15 cellular contexts compared by ENCODE assay signal in genomic region chr2:165675551-165675968, GRCh38.
A peak's percentile ranks its signal among the peaks of the same experiment; 100 is the strongest.
DNase-seq lines count a peak whose midpoint lies in the region; ATAC-seq and TF ChIP-seq lines count a peak whose summit lies in the region.
"Had no signal": no experiment of that assay in that cellular context is flagged by ENCODE, and none has a peak within 500 bp of the region (broad histone marks: within the 10 kb centered on the region; RNA-seq: fewer than 3 reads in every experiment).

No MANE protein-coding gene starts in this region.

- in situ Hi-C loops in SK-MEL-5 (cut with HindIII; ENCODE audit: low pct_unique_long_range_greater_than_20kb, low sequenced_read_pairs) = no loop called here

- H3K27ac Mint-ChIP-seq in activated T-cell treated with anti-CD3 and anti-CD28 coated beads, Interleukin-2, amount 50 U/mL, for 24 hours = no peak overlapping the region
- H3K27ac Mint-ChIP-seq: activated naive CD8-positive, alpha-beta T cell treated with anti-CD3 and anti-CD28 coated beads, Interleukin-2, amount 10 ng/mL, durations not matched to agents 7 days and 5 days had no signal

- no peaks in the 10 kb centered on the region for H3K36me3 Mint-ChIP-seq in activated T-cell treated with anti-CD3 and anti-CD28 coated beads, Interleukin-2, amount 50 U/mL, for 24 hours (ENCODE audit: low read depth)
- H3K36me3 Mint-ChIP-seq: activated naive CD8-positive, alpha-beta T cell treated with anti-CD3 and anti-CD28 coated beads, Interleukin-2, amount 10 ng/mL, durations not matched to agents 7 days and 5 days had no signal

- H3K27me3 Mint-ChIP-seq in activated T-cell treated with anti-CD3 and anti-CD28 coated beads, Interleukin-2, amount 50 U/mL, for 24 hours = peaks cover 4% of the 10 kb centered on the region

- no peaks in the 10 kb centered on the region for H3K4me1 Mint-ChIP-seq in activated T-cell treated with anti-CD3 and anti-CD28 coated beads, Interleukin-2, amount 50 U/mL, for 24 hours (ENCODE audit: low read depth)
- H3K4me1 Mint-ChIP-seq: activated naive CD8-positive, alpha-beta T cell treated with anti-CD3 and anti-CD28 coated beads, Interleukin-2, amount 10 ng/mL, durations not matched to agents 7 days and 5 days had no signal

- no peak overlapping the region for H3K4me3 Mint-ChIP-seq in activated T-cell treated with anti-CD3 and anti-CD28 coated beads, Interleukin-2, amount 50 U/mL, for 24 hours
- H3K4me3 Mint-ChIP-seq: activated naive CD8-positive, alpha-beta T cell treated with anti-CD3 and anti-CD28 coated beads, Interleukin-2, amount 10 ng/mL, durations not matched to agents 7 days and 5 days had no signal

- DNase-seq in COLO668 (lab: John Stamatoyannopoulos, UW; ENCODE audit: unreplicated experiment) (peak; percentile 6), SK-MEL-5 (ENCODE audit: low read depth, low spot score) (peak; percentile 68), kidney epithelial cell (ENCODE audit: low read depth) (peak; percentile 10), anterior cingulate cortex (lab: John Stamatoyannopoulos, UW) (no peak), NOMO-1 treated with DMSO at 0.1 percent for 48 hours (lab: John Stamatoyannopoulos, UW; ENCODE audit: unreplicated experiment) (no peak)
- no peak for DNase-seq in activated T-cell treated with anti-CD3 and anti-CD28 coated beads, Interleukin-2, amount 50 U/mL, for 24 hours
- DNase-seq: activated CD4-positive, CD25-positive, alpha-beta regulatory T cell; activated naive CD8-positive, alpha-beta T cell treated with anti-CD3 and anti-CD28 coated beads, Interleukin-2, amount 10 ng/mL, durations not matched to agents 7 days and 5 days; NCI-H2171 treated with DMSO at 0.1 percent for 48 hours; PC-9; posterior cingulate gyrus; T-helper 1 cell; upper lobe of right lung had no signal

- peak; percentile 63 for ATAC-seq in GM19468 (IDR thresholded peaks at IDR 0.05; ENCODE audit: extremely low read depth, unreplicated experiment)
- ATAC-seq in HG02885 (IDR thresholded peaks at IDR 0.05; ENCODE audit: poor library complexity, unreplicated experiment) = no peak
- ATAC-seq: upper lobe of right lung had no signal

- H3K4me3 ChIP-seq in kidney epithelial cell (ENCODE audit: low read depth, low read length) = no peak overlapping the region
- H3K4me3 ChIP-seq: PC-9, upper lobe of right lung had no signal

- H3K36me3 ChIP-seq in kidney epithelial cell (ENCODE audit: control insufficient read depth, insufficient read depth, low read length) = peaks cover 1% of the 10 kb centered on the region
- H3K36me3 ChIP-seq: upper lobe of right lung had no signal

- no peaks in the 10 kb centered on the region for H3K27me3 ChIP-seq in kidney epithelial cell (ENCODE audit: control insufficient read depth, insufficient read depth, low read length)
- H3K27me3 ChIP-seq: upper lobe of right lung had no signal

- no peak for TF ChIP-seq CTCF in kidney epithelial cell (IDR thresholded peaks at IDR 0.05; ENCODE audit: insufficient read depth, low read length, poor library complexity, severe bottlenecking)

- H3K9me3 Mint-ChIP-seq in activated T-cell treated with anti-CD3 and anti-CD28 coated beads, Interleukin-2, amount 50 U/mL, for 24 hours = no peaks in the 10 kb centered on the region
- H3K9me3 Mint-ChIP-seq: activated naive CD8-positive, alpha-beta T cell treated with anti-CD3 and anti-CD28 coated beads, Interleukin-2, amount 10 ng/mL, durations not matched to agents 7 days and 5 days had no signal

Comparison
In these comparisons a context has a peak if more than half of its experiments do, and no peak if none do; other contexts are left out.
1. DNase-seq: peak in COLO668 (single experiment), SK-MEL-5 (single experiment) and kidney epithelial cell (single experiment); none in activated T-cell treated with anti-CD3 and anti-CD28 coated beads, Interleukin-2, amount 50 U/mL, for 24 hours (single experiment), anterior cingulate cortex (0 of 58) and NOMO-1 treated with DMSO at 0.1 percent for 48 hours (single experiment).